In genomic region chr12:64877363-64878004, GRCh38 we compare ENCODE assay signal across 12 cellular contexts. TPM values are rescaled to one million over a fixed set of nuclear protein-coding genes. Genes with fewer than 3 reads are reported as not detected.
A peak's percentile ranks its signal among the peaks of the same experiment; 100 is the strongest.
DNase-seq lines count a peak whose midpoint lies in the region; ATAC-seq and TF ChIP-seq lines count a peak whose summit lies in the region.
"Had no signal": no experiment of that assay in that cellular context is flagged by ENCODE, and none has a peak within 500 bp of the region (broad histone marks: within the 10 kb centered on the region; RNA-seq: fewer than 3 reads in every experiment).

No MANE protein-coding gene starts in this region.

- H3K4me1 ChIP-seq in right atrium auricular region = no peaks in the 10 kb centered on the region

- in situ Hi-C loops in GM13977 (cut with MboI; ENCODE audit: low pct_unique_long_range_greater_than_20kb, low sequenced_read_pairs, unreplicated experiment) = loop anchor here (25.0 kb wide), 2 partner anchors 360 to 1210 kb away; no protein-coding TSS in a partner anchor

- H3K9me3 ChIP-seq in right atrium auricular region = no peaks in the 10 kb centered on the region
- H3K9me3 ChIP-seq: mucosa of descending colon had no signal

- DNase-seq in GM13977 (ENCODE audit: low spot score) (peak; percentile 70), right atrium auricular region (ENCODE audit: low spot score) (no peak), NCI-H2171 treated with DMSO at 0.1 percent for 48 hours (lab: John Stamatoyannopoulos, UW) (no peak), DMS153 treated with DMSO at 0.1 percent for 48 hours (lab: John Stamatoyannopoulos, UW; ENCODE audit: unreplicated experiment) (no peak)
- DNase-seq: CD8-positive, alpha-beta memory T cell; effector CD4-positive, alpha-beta T cell; mucosa of descending colon had no signal

- no peaks in the 10 kb centered on the region for H3K27me3 ChIP-seq in right atrium auricular region

- H3K27ac ChIP-seq in right atrium auricular region = no peak overlapping the region
- H3K27ac ChIP-seq: RWPE1 had no signal

- H3K4me3 ChIP-seq in right atrium auricular region = no peak overlapping the region
- H3K4me3 ChIP-seq: mucosa of descending colon had no signal

- H3K36me3 ChIP-seq in right atrium auricular region = no peaks in the 10 kb centered on the region

- peak; percentile 78 for ATAC-seq in GM19372 (IDR thresholded peaks at IDR 0.05; ENCODE audit: low read depth, unreplicated experiment)
- ATAC-seq in HG02870 (IDR thresholded peaks at IDR 0.05; ENCODE audit: unreplicated experiment) = peak; percentile 85
- peak; percentile 79 for ATAC-seq in HG03575 (IDR thresholded peaks at IDR 0.05; ENCODE audit: extremely low read depth, insufficient number of reproducible peaks, low FRiP score, unreplicated experiment)
- ATAC-seq in GM19324 (IDR thresholded peaks at IDR 0.05; ENCODE audit: low FRiP score, unreplicated experiment) = no peak
- ATAC-seq: mucosa of descending colon had no signal

- no peak for TF ChIP-seq CTCF in GM13977 (IDR thresholded peaks at IDR 0.05; ENCODE audit: extremely low read depth, insufficient read depth, missing control alignments)
- TF ChIP-seq CTCF in right atrium auricular region (IDR thresholded peaks at IDR 0.05) = no peak

RNA-seq across cellular contexts. Expression of gene TBC1D30, which starts 53.0 kb away (rescaled TPM):
- total RNA-seq in right atrium auricular region = 1 to 10 TPM in 1 of 2 donors, under 1 TPM in 1; 0.48 to 3.3 TPM
